ENCODE assay signal across 2 cellular contexts in genomic region chr17:77106874-77107358, GRCh38.
TF ChIP-seq lines count a peak whose summit lies in the region.

No MANE protein-coding gene starts in this region.

TF ChIP-seq in SK-N-SH, 30 proteins besides CTCF, POLR2A, EP300 and RAD21 (continued from another document):
- TF ChIP-seq, protein P1, sequence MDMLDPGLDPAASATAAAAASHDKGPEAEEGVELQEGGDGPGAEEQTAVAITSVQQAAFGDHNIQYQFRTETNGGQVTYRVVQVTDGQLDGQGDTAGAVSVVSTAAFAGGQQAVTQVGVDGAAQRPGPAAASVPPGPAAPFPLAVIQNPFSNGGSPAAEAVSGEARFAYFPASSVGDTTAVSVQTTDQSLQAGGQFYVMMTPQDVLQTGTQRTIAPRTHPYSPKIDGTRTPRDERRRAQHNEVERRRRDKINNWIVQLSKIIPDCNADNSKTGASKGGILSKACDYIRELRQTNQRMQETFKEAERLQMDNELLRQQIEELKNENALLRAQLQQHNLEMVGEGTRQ (IDR thresholded peaks at IDR 0.05; ENCODE audit: borderline replicate concordance, low read depth, low read length) = no peak
- TF ChIP-seq FOXM1 (IDR thresholded peaks at IDR 0.05; ENCODE audit: low read depth) = no peak
- no peak for TF ChIP-seq ELF1 (IDR thresholded peaks at IDR 0.05)
- TF ChIP-seq YY1 (IDR thresholded peaks at IDR 0.05; ENCODE audit: low read depth) = no peak
- TF ChIP-seq, protein P2, sequence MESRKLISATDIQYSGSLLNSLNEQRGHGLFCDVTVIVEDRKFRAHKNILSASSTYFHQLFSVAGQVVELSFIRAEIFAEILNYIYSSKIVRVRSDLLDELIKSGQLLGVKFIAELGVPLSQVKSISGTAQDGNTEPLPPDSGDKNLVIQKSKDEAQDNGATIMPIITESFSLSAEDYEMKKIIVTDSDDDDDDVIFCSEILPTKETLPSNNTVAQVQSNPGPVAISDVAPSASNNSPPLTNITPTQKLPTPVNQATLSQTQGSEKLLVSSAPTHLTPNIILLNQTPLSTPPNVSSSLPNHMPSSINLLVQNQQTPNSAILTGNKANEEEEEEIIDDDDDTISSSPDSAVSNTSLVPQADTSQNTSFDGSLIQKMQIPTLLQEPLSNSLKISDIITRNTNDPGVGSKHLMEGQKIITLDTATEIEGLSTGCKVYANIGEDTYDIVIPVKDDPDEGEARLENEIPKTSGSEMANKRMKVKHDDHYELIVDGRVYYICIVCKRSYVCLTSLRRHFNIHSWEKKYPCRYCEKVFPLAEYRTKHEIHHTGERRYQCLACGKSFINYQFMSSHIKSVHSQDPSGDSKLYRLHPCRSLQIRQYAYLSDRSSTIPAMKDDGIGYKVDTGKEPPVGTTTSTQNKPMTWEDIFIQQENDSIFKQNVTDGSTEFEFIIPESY (IDR thresholded peaks at IDR 0.05; ENCODE audit: borderline replicate concordance, low read depth) = no peak
- TF ChIP-seq RFX5 (IDR thresholded peaks at IDR 0.05; ENCODE audit: low read length) = no peak
- TF ChIP-seq RXRA (IDR thresholded peaks at IDR 0.05; ENCODE audit: borderline replicate concordance, low read depth) = no peak
- no peak for TF ChIP-seq GATA2 (CRISPR knock-in tag; IDR thresholded peaks at IDR 0.05)
- TF ChIP-seq MAX (IDR thresholded peaks at IDR 0.05; ENCODE audit: low read depth) = no peak
- TF ChIP-seq NFIC (IDR thresholded peaks at IDR 0.05; ENCODE audit: borderline replicate concordance) = no peak
- no peak for TF ChIP-seq POLR2AphosphoS5 (IDR thresholded peaks at IDR 0.05; ENCODE audit: low read depth, low read length)
- TF ChIP-seq TAF1 (IDR thresholded peaks at IDR 0.05; ENCODE audit: borderline replicate concordance, low read depth, low read length) = no peak
- TF ChIP-seq SMC3 (IDR thresholded peaks at IDR 0.05; ENCODE audit: low read depth, low read length) = no peak
- no peak for TF ChIP-seq PBX3 (IDR thresholded peaks at IDR 0.05)
- TF ChIP-seq IRF3 (IDR thresholded peaks at IDR 0.05; ENCODE audit: low read depth, low read length) = no peak
- TF ChIP-seq SIN3A (IDR thresholded peaks at IDR 0.05; ENCODE audit: borderline replicate concordance, low read depth, low read length) = no peak

TF ChIP-seq in SK-N-SH treated with all-trans-retinoic acid at 6 μM for 48 hours, 23 proteins besides CTCF, POLR2A, EP300 and RAD21:
- no peak for TF ChIP-seq TSHZ2 (CRISPR knock-in tag; IDR thresholded peaks at IDR 0.05)
- no peak for TF ChIP-seq ZNF8 (CRISPR knock-in tag; IDR thresholded peaks at IDR 0.05)
- no peak for TF ChIP-seq ISL1 (CRISPR knock-in tag; IDR thresholded peaks at IDR 0.05)
- TF ChIP-seq GLIS3 (CRISPR knock-in tag; IDR thresholded peaks at IDR 0.05) = no peak
- TF ChIP-seq ZC3H10 (CRISPR knock-in tag; IDR thresholded peaks at IDR 0.05) = no peak
- no peak for TF ChIP-seq RARB (CRISPR knock-in tag; IDR thresholded peaks at IDR 0.05)
- TF ChIP-seq OSR1 (CRISPR knock-in tag; IDR thresholded peaks at IDR 0.05) = no peak
- no peak for TF ChIP-seq ESRRG (CRISPR knock-in tag; IDR thresholded peaks at IDR 0.05)
- TF ChIP-seq CSDC2 (CRISPR knock-in tag; IDR thresholded peaks at IDR 0.05) = no peak
- TF ChIP-seq TCF4 (CRISPR knock-in tag; IDR thresholded peaks at IDR 0.05; ENCODE audit: borderline replicate concordance) = no peak
- no peak for TF ChIP-seq ARNTL (CRISPR knock-in tag; IDR thresholded peaks at IDR 0.05; ENCODE audit: borderline replicate concordance, low read depth)
- no peak for TF ChIP-seq POU6F1 (CRISPR knock-in tag; IDR thresholded peaks at IDR 0.05; ENCODE audit: borderline replicate concordance, low read depth)
- TF ChIP-seq, protein P3, sequence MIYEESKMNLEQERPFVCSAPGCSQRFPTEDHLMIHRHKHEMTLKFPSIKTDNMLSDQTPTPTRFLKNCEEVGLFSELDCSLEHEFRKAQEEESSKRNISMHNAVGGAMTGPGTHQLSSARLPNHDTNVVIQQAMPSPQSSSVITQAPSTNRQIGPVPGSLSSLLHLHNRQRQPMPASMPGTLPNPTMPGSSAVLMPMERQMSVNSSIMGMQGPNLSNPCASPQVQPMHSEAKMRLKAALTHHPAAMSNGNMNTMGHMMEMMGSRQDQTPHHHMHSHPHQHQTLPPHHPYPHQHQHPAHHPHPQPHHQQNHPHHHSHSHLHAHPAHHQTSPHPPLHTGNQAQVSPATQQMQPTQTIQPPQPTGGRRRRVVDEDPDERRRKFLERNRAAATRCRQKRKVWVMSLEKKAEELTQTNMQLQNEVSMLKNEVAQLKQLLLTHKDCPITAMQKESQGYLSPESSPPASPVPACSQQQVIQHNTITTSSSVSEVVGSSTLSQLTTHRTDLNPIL (CRISPR knock-in tag; IDR thresholded peaks at IDR 0.05; ENCODE audit: low read depth) = no peak
- TF ChIP-seq CSRNP3 (CRISPR knock-in tag; IDR thresholded peaks at IDR 0.05) = no peak
- TF ChIP-seq BACH2 (CRISPR knock-in tag; IDR thresholded peaks at IDR 0.05; ENCODE audit: borderline replicate concordance) = no peak
- TF ChIP-seq PATZ1 (CRISPR knock-in tag; IDR thresholded peaks at IDR 0.05; ENCODE audit: borderline replicate concordance) = no peak
- no peak for TF ChIP-seq ZNF565 (CRISPR knock-in tag; conservative IDR thresholded peaks at IDR 0.05; ENCODE audit: low read depth)
TF ChIP-seq in SK-N-SH treated with all-trans-retinoic acid at 6 μM for 48 hours: peak in this region for 0.
